1 cellular context compared by ENCODE assay signal in the genomic region with DNA sequence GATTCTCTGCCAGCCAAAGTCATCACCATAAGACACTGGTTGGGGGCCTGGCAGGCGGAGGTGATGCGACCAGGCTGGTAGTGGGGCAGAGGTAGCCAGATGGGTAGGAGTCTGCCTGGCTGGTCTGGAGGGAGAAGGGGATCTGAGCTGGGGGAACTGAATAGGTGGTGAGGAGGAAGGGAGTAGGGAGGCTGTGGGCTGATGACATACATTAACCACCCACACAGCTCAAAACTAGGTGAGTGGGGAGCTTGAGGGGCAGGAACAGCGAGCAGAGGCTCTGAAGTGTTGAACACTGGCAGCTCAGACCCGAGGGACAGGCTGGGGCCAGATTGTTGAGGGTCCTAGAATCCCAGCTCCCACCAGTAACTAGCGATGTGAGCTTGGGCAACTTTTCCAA.
TF ChIP-seq lines count a peak whose summit lies in the region.

No MANE protein-coding gene starts in this region.

TF ChIP-seq in IMR-90, 13 proteins besides CTCF, POLR2A, EP300 and RAD21:
- TF ChIP-seq SMC3 (IDR thresholded peaks at IDR 0.05; ENCODE audit: low read depth, low read length) (no peak), MXI1 (IDR thresholded peaks at IDR 0.05; ENCODE audit: borderline replicate concordance, low read depth, low read length) (no peak), MAFK (IDR thresholded peaks at IDR 0.05; ENCODE audit: low read depth, low read length) (no peak)
- TF ChIP-seq, protein P1, sequence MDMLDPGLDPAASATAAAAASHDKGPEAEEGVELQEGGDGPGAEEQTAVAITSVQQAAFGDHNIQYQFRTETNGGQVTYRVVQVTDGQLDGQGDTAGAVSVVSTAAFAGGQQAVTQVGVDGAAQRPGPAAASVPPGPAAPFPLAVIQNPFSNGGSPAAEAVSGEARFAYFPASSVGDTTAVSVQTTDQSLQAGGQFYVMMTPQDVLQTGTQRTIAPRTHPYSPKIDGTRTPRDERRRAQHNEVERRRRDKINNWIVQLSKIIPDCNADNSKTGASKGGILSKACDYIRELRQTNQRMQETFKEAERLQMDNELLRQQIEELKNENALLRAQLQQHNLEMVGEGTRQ (IDR thresholded peaks at IDR 0.05; ENCODE audit: low read depth, low read length) = no peak
